ENCODE assay signal across 10 cellular contexts in the genomic region with DNA sequence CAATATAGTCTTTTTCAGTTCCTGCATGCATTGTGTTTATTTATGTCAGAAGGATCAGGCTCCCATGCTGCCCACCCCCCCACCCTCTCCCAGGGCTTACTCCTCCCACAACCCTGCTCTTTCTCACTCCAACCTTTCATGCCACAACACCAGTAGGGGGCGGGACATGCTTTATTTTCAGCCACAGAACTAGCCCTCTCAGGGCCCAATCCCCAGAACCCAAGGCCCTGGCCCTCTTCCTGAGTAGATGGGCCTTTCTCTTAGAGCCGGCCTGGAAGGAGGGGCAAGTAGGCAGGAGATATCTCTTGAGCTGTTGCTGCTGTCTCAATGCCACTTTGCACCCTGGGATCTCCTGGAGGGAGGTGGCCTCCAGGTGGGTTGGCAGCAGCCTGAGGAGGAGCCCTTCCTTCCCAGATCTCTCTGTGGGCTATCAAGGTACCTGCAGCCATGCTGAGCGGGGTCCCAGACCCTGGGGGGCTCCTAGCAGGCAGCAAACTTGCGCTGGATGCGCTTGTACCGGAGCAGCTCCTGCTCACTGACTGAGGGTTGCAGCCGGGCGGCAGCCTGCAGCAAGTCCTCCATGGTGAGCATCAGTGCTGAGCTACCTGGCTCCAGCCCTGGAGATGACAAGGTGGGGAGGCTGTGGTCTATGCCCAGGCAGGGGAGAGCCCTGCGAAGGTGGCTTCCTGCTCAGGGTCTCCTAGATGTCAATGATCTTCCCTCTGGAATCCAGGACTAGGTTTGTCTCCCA. TPM values are rescaled to one million over a fixed set of nuclear protein-coding genes. Genes with fewer than 3 reads are reported as not detected.
A peak's percentile ranks its signal among the peaks of the same experiment; 100 is the strongest.
DNase-seq lines count a peak whose midpoint lies in the region; ATAC-seq and TF ChIP-seq lines count a peak whose summit lies in the region.
"Had no signal": no experiment of that assay in that cellular context is flagged by ENCODE, and none has a peak within 500 bp of the region (broad histone marks: within the 10 kb centered on the region; RNA-seq: fewer than 3 reads in every experiment).

No MANE protein-coding gene starts in this region.

- no peak overlapping the region for H2BK20ac ChIP-seq in H9 (ENCODE audit: low read depth, low read length, poor library complexity, severe bottlenecking)

- H3K18ac ChIP-seq in H9 (ENCODE audit: insufficient read length, low read depth, low read length), result no peak overlapping the region

- H3K4me1 Mint-ChIP-seq in CD4-positive, CD25-positive, alpha-beta regulatory T cell, result peaks cover 0 to 18% (median 11%) of the 10 kb centered on the region in 4 donors
- peaks cover 12% of the 10 kb centered on the region in 2 experiments for H3K4me1 Mint-ChIP-seq in H9
- H3K4me1 Mint-ChIP-seq in type B pancreatic cell (ENCODE audit: unreplicated experiment), result peaks cover 4% of the 10 kb centered on the region

- H4K8ac ChIP-seq in H9 (replicated peaks; ENCODE audit: insufficient read length, low read depth, low read length), result no peak overlapping the region

- H3K4me3 ChIP-seq in CD4-positive, CD25-positive, alpha-beta regulatory T cell (ENCODE audit: low read depth, low read length), result no peak overlapping the region
- H3K4me3 ChIP-seq in SJCRH30 (no peak overlapping the region), epithelial cell of esophagus (ENCODE audit: low read length) (no peak overlapping the region)

- no peaks in the 10 kb centered on the region for H3K79me1 ChIP-seq in H9 (ENCODE audit: insufficient read depth, low read depth, low read length, poor library complexity, severe bottlenecking)

- no peaks in the 10 kb centered on the region for H3K27me3 Mint-ChIP-seq in CD4-positive, CD25-positive, alpha-beta regulatory T cell
- H3K27me3 Mint-ChIP-seq in H9 (ENCODE audit: low read depth), result peaks cover 28% of the 10 kb centered on the region
- peaks cover 24% of the 10 kb centered on the region for H3K27me3 Mint-ChIP-seq in type B pancreatic cell
- H3K27me3 Mint-ChIP-seq: IgD-negative memory B cell had no signal

- no peak overlapping the region for H3K56ac ChIP-seq in H9 (ENCODE audit: insufficient read length, low read depth, low read length)

- no peak overlapping the region for H2AFZ ChIP-seq in H9 (ENCODE audit: low read length)

- H2AK5ac ChIP-seq in H9 (ENCODE audit: insufficient read length, low read length), result no peak overlapping the region

- H4K5ac ChIP-seq in H9 (ENCODE audit: insufficient read length, low read depth, low read length), result no peak overlapping the region

- no peak overlapping the region for H3K27ac ChIP-seq in CD4-positive, CD25-positive, alpha-beta regulatory T cell (ENCODE audit: insufficient read depth, low read length, poor library complexity, severe bottlenecking)
- H3K27ac ChIP-seq in H9 (ENCODE audit: insufficient read length, low read depth, low read length) (no peak overlapping the region), SJCRH30 (no peak overlapping the region)

- no peaks in the 10 kb centered on the region for H3K9me3 Mint-ChIP-seq in CD4-positive, CD25-positive, alpha-beta regulatory T cell
- H3K9me3 Mint-ChIP-seq in H9, result 0 out of 5 replicates have a peak, but pooled peaks cover 0 to 2% of the 10 kb centered on the region in 2 experiments
- no peaks in the 10 kb centered on the region for H3K9me3 Mint-ChIP-seq in type B pancreatic cell
- H3K9me3 Mint-ChIP-seq: IgD-negative memory B cell had no signal

- no peak overlapping the region for H3K27ac Mint-ChIP-seq in CD4-positive, CD25-positive, alpha-beta regulatory T cell
- no peak overlapping the region; a peak in 1 of 7 replicates for H3K27ac Mint-ChIP-seq in H9
- no peak overlapping the region for H3K27ac Mint-ChIP-seq in type B pancreatic cell
- H3K27ac Mint-ChIP-seq: IgD-negative memory B cell had no signal

- H3K9me3 ChIP-seq in CD4-positive, CD25-positive, alpha-beta regulatory T cell (ENCODE audit: control insufficient read depth in 2 of 2, low read length in 2 of 2), result no peaks in the 10 kb centered on the region
- no peaks in the 10 kb centered on the region for H3K9me3 ChIP-seq in H9 (ENCODE audit: control insufficient read depth, low read depth, low read length)
- H3K9me3 ChIP-seq in SJCRH30 (replicated peaks), result no peaks in the 10 kb centered on the region

- no peak for ATAC-seq in CD4-positive, CD25-positive, alpha-beta regulatory T cell (ENCODE audit: low read depth in 2 of 2)
- ATAC-seq in GM18909 (IDR thresholded peaks at IDR 0.05; ENCODE audit: poor library complexity, unreplicated experiment), result no peak

- H3T11ph ChIP-seq in H9 (ENCODE audit: low read length), result no peak overlapping the region

- H3K4me3 Mint-ChIP-seq in CD4-positive, CD25-positive, alpha-beta regulatory T cell, result no peak overlapping the region
- no peak overlapping the region; a peak in 1 of 5 replicates for H3K4me3 Mint-ChIP-seq in H9
- H3K4me3 Mint-ChIP-seq in type B pancreatic cell, result no peak overlapping the region
- H3K4me3 Mint-ChIP-seq: IgD-negative memory B cell had no signal

- H2BK15ac ChIP-seq in H9 (ENCODE audit: low read depth, low read length), result no peak overlapping the region

- H3K27me3 ChIP-seq in CD4-positive, CD25-positive, alpha-beta regulatory T cell (ENCODE audit: control insufficient read depth, insufficient read depth, low read length), result no peaks in the 10 kb centered on the region
- peaks cover 6% of the 10 kb centered on the region; the same call in 1 of the 2 replicates for H3K27me3 ChIP-seq in H9 (ENCODE audit: insufficient read depth, low read length)
- no peaks in the 10 kb centered on the region for H3K27me3 ChIP-seq in SJCRH30

- no CpG with 5 or more reads among the region's 9 CpGs for WGBS in H9 (ENCODE audit: extremely low coverage, insufficient read length, low lambda C conversion rate)

- no peak overlapping the region for H3K23ac ChIP-seq in H9 (ENCODE audit: insufficient read length, low read depth, low read length)

- peaks cover 14% of the 10 kb centered on the region for H3K4me1 ChIP-seq in CD4-positive, CD25-positive, alpha-beta regulatory T cell (ENCODE audit: control insufficient read depth, insufficient read depth, low read length, poor library complexity, severe bottlenecking)
- no peaks in the 10 kb centered on the region for H3K4me1 ChIP-seq in H9 (ENCODE audit: insufficient read depth, low read length)
- H3K4me1 ChIP-seq in SJCRH30, result no peaks in the 10 kb centered on the region

- peaks cover 9% of the 10 kb centered on the region for H3K36me3 ChIP-seq in CD4-positive, CD25-positive, alpha-beta regulatory T cell (ENCODE audit: control insufficient read depth, insufficient read depth, low read length)
- H3K36me3 ChIP-seq in SJCRH30, result no peaks in the 10 kb centered on the region

- H4K91ac ChIP-seq in H9 (ENCODE audit: insufficient read length, low read depth, low read length), result no peak overlapping the region

- no peak overlapping the region for H3K14ac ChIP-seq in H9 (ENCODE audit: insufficient read depth, low read length)

- H3K4ac ChIP-seq in H9 (ENCODE audit: low read depth, low read length), result no peak overlapping the region

- peak; percentile 67 for TF ChIP-seq CTCF in H9 (conservative IDR thresholded peaks at IDR 0.05)
- peak; percentile 38 for TF ChIP-seq CTCF in epithelial cell of esophagus (IDR thresholded peaks at IDR 0.05; ENCODE audit: insufficient read depth, low read depth, low read length, missing control alignments)
- TF ChIP-seq CTCF in type B pancreatic cell (conservative IDR thresholded peaks at IDR 0.05), result peak; percentile 50

- H2BK12ac ChIP-seq in H9 (ENCODE audit: insufficient read length, low read depth, low read length), result no peak overlapping the region

- H2BK120ac ChIP-seq in H9 (ENCODE audit: low read depth, low read length, poor library complexity, severe bottlenecking), result no peak overlapping the region

- H3K4me2 ChIP-seq in H9 (ENCODE audit: insufficient read depth, insufficient read length, low read length), result no peak overlapping the region

- peak in 2 of 3 donors; percentile 29 to 59 for DNase-seq in CD4-positive, CD25-positive, alpha-beta regulatory T cell
- DNase-seq in H9, result peak; percentile 89
- peak; percentile 42 to 52 for DNase-seq in SJCRH30
- peak; percentile 66 for DNase-seq in epithelial cell of esophagus (ENCODE audit: low read depth)
- DNase-seq in type B pancreatic cell (ENCODE audit: extremely low spot score, unreplicated experiment), result no peak
- DNase-seq in mesenteric fat pad (ENCODE audit: low spot score), result no peak
- no peak for DNase-seq in T1000 (lab: John Stamatoyannopoulos, UW)

- no peaks in the 10 kb centered on the region for H3K79me2 ChIP-seq in H9 (ENCODE audit: insufficient read depth, low read length)

- H3K36me3 Mint-ChIP-seq in CD4-positive, CD25-positive, alpha-beta regulatory T cell, result no peaks in the 10 kb centered on the region
- H3K36me3 Mint-ChIP-seq in H9 (ENCODE audit: insufficient read depth in 1 of 3, low read depth in 3 of 3), result peaks cover 0 to 36% (median 14%) of the 10 kb centered on the region in 3 experiments; a peak in 5 of 7 replicates
- no peaks in the 10 kb centered on the region for H3K36me3 Mint-ChIP-seq in type B pancreatic cell

- no peak overlapping the region for H3K9ac ChIP-seq in H9 (ENCODE audit: extremely low read depth, insufficient read length, low read length)

- H4K20me1 ChIP-seq in H9 (ENCODE audit: control insufficient read depth, insufficient read depth, insufficient read length), result no peaks in the 10 kb centered on the region

- peaks cover 10% of the 10 kb centered on the region for H3K23me2 ChIP-seq in H9 (ENCODE audit: insufficient read length, low read depth, low read length, poor library complexity, severe bottlenecking)

- no peak overlapping the region for H2BK5ac ChIP-seq in H9 (ENCODE audit: insufficient read length, low read length)

RNA-seq across cellular contexts. Expression of gene GNMT, which starts 3.5 kb away (rescaled TPM):
- 0.99 TPM for total RNA-seq in CD4-positive, CD25-positive, alpha-beta regulatory T cell
- polyA plus RNA-seq in CD4-positive, CD25-positive, alpha-beta regulatory T cell, result under 1 TPM in 1 of 4 donors, not detected in 3; 0.22 TPM
- total RNA-seq in H9 (2021), result 1.1 TPM in 2 replicates
- 0.15 TPM in 1 of 2 replicates, not detected in the other for total RNA-seq in SJCRH30 (2014; rRNA removed; shearing (Covaris generic))
- 0.26 and 0.39 TPM in 2 replicates for total RNA-seq in type B pancreatic cell (ENCODE audit: low replicate concordance)
- total RNA-seq in mesenteric fat pad, result 0.61 TPM
- total RNA-seq: glomerular endothelial cell had no signal

RNA-seq across cellular contexts. Expression of gene PEX6, which starts 15.0 kb away (rescaled TPM):
- total RNA-seq in CD4-positive, CD25-positive, alpha-beta regulatory T cell, result 20.6 TPM
- 10 to 100 TPM; 10.9 to 20.7 (median 15.2) TPM for polyA plus RNA-seq in CD4-positive, CD25-positive, alpha-beta regulatory T cell
- total RNA-seq in H9 (2021) (15.5 and 15.6 TPM in 2 replicates), type B pancreatic cell (ENCODE audit: low replicate concordance) (34.4 and 35.9 TPM in 2 replicates), mesenteric fat pad (13.4 TPM)
- total RNA-seq in SJCRH30 (2014; rRNA removed; shearing (Covaris generic)), result 11.4 and 11.5 TPM in 2 replicates

RNA-seq across cellular contexts. Expression of gene PPP2R5D, which starts 20.3 kb away (rescaled TPM):
- 35.4 TPM for total RNA-seq in CD4-positive, CD25-positive, alpha-beta regulatory T cell
- polyA plus RNA-seq in CD4-positive, CD25-positive, alpha-beta regulatory T cell, result 10 to 100 TPM; 23.0 to 27.3 (median 25.4) TPM
- total RNA-seq in H9 (2021), result 53.5 and 57.7 TPM in 2 replicates
- 70.2 and 71.9 TPM in 2 replicates for total RNA-seq in SJCRH30 (2014; rRNA removed; shearing (Covaris generic))
- total RNA-seq in type B pancreatic cell (ENCODE audit: low replicate concordance), result 35.1 and 55.1 TPM in 2 replicates
- 27.8 TPM for total RNA-seq in mesenteric fat pad

RNA-seq across cellular contexts. Expression of gene CNPY3, which starts 34.8 kb away (rescaled TPM):
- 42.9 TPM for total RNA-seq in CD4-positive, CD25-positive, alpha-beta regulatory T cell
- 10 to 100 TPM; 79.2 to 88.8 (median 84.4) TPM for polyA plus RNA-seq in CD4-positive, CD25-positive, alpha-beta regulatory T cell
- 56.0 and 59.9 TPM in 2 replicates for total RNA-seq in H9 (2021)
- 40.9 and 45.3 TPM in 2 replicates for total RNA-seq in SJCRH30 (2014; rRNA removed; shearing (Covaris generic))
- 37.9 and 57.6 TPM in 2 replicates for total RNA-seq in type B pancreatic cell (ENCODE audit: low replicate concordance)
- total RNA-seq in mesenteric fat pad, result 27.4 TPM

RNA-seq across cellular contexts. Expression of gene PTCRA, which starts 48.2 kb away (rescaled TPM):
- 1.1 TPM for total RNA-seq in CD4-positive, CD25-positive, alpha-beta regulatory T cell
- polyA plus RNA-seq in CD4-positive, CD25-positive, alpha-beta regulatory T cell, result not detected
- total RNA-seq in H9 (2021), result not detected in 2 replicates
- total RNA-seq in SJCRH30 (2014; rRNA removed; shearing (Covaris generic)), result not detected in 2 replicates
- total RNA-seq in type B pancreatic cell (ENCODE audit: low replicate concordance), result not detected in 2 replicates
- total RNA-seq in mesenteric fat pad, result not detected
- total RNA-seq: glomerular endothelial cell had no signal

Comparison
In these comparisons a context has a peak if more than half of its experiments do, and no peak if none do; other contexts are left out.
1. DNase-seq: peak in CD4-positive, CD25-positive, alpha-beta regulatory T cell (2 of 3), H9 (single experiment), SJCRH30 (2 of 2) and epithelial cell of esophagus (single experiment); none in type B pancreatic cell (single experiment), mesenteric fat pad (single experiment) and T1000 (single experiment).
2. Peak in every context shown above with its lines, with median percentiles within 50 percentile points of each other: CTCF ChIP-seq.